ENCODE assay signal across 26 cellular contexts in genomic region chr17:62105361-62105760, GRCh38.
"Had no signal": no experiment of that assay in that cellular context is flagged by ENCODE, and none has a peak within 500 bp of the region (broad histone marks: within the 10 kb centered on the region; RNA-seq: fewer than 3 reads in every experiment).

No MANE protein-coding gene starts in this region.

- H3K9me3 Mint-ChIP-seq: activated B cell treated with CpG ODN at 0.5 μM for 24 hours; activated CD4-positive, alpha-beta T cell treated with anti-CD3 and anti-CD28 coated beads, Interleukin-2, amount 10 ng/mL, durations not matched to agents 24 days and 14 days; activated naive CD4-positive, alpha-beta T cell treated with anti-CD3 and anti-CD28 coated beads, Interleukin-2, amount 50 U/mL, for 72 hours; activated T-cell treated with anti-CD3 and anti-CD28 coated beads, Interleukin-2, amount 50 U/mL, for 4 hours had no signal

- H3K4me1 ChIP-seq: SJSA1 had no signal

- H3K4me3 Mint-ChIP-seq: activated B cell treated with CpG ODN at 0.5 μM for 24 hours; activated CD4-positive, alpha-beta T cell treated with anti-CD3 and anti-CD28 coated beads, Interleukin-2, amount 10 ng/mL, durations not matched to agents 24 days and 14 days; activated T-cell treated with anti-CD3 and anti-CD28 coated beads, Interleukin-2, amount 50 U/mL, for 4 hours; T-helper 17 cell had no signal

- DNase-seq: activated B cell treated with CpG ODN at 0.5 μM for 24 hours; activated CD4-positive, alpha-beta T cell treated with anti-CD3 and anti-CD28 coated beads for 1 hour; activated CD4-positive, alpha-beta T cell treated with anti-CD3 and anti-CD28 coated beads, Interleukin-2, amount 10 ng/mL, durations not matched to agents 24 days and 14 days; activated CD4-positive, alpha-beta T cell treated with anti-CD3 and anti-CD28 coated beads, Interleukin-2, amount 50 U/mL, for 48 hours; activated effector memory CD4-positive, alpha-beta T cell treated with anti-CD3 and anti-CD28 coated beads, Interleukin-2, amount 50 U/mL, for 16 hours; activated naive CD4-positive, alpha-beta T cell treated with Interleukin-2 at 50 U/mL for 16 hours; activated T-cell treated with anti-CD3 and anti-CD28 coated beads, Interleukin-2, amount 50 U/mL, for 4 hours; amygdala; cerebellar nuclear complex; Kasumi-1; KBM-7; NCI-H1105 treated with DMSO at 0.1 percent for 48 hours; NCI-H1436 treated with DMSO at 0.1 percent for 48 hours; NCI-H187; NCI-H2081; NCI-H2171; NCI-H2227 treated with DMSO at 0.1 percent for 48 hours; NCI-H446 treated with DMSO at 0.1 percent for 48 hours; NCI-H524 treated with DMSO at 0.1 percent for 48 hours; NCI-H774; PC-3; SHP77; T-helper 17 cell; T-helper 9 cell had no signal

- H3K36me3 ChIP-seq: SJSA1 had no signal

- H3K4me3 ChIP-seq: SJSA1 had no signal

- ATAC-seq: activated naive CD4-positive, alpha-beta T cell treated with anti-CD3 and anti-CD28 coated beads, Interleukin-2, amount 50 U/mL, for 72 hours; activated T-cell treated with anti-CD3 and anti-CD28 coated beads, Interleukin-2, amount 50 U/mL, for 4 hours; PC-3; T-helper 17 cell had no signal

- H3K4me1 Mint-ChIP-seq: activated CD4-positive, alpha-beta T cell treated with anti-CD3 and anti-CD28 coated beads, Interleukin-2, amount 10 ng/mL, durations not matched to agents 24 days and 14 days had no signal

- H3K27ac Mint-ChIP-seq: activated B cell treated with CpG ODN at 0.5 μM for 24 hours; activated CD4-positive, alpha-beta T cell treated with anti-CD3 and anti-CD28 coated beads, Interleukin-2, amount 10 ng/mL, durations not matched to agents 24 days and 14 days; activated naive CD4-positive, alpha-beta T cell treated with anti-CD3 and anti-CD28 coated beads, Interleukin-2, amount 50 U/mL, for 72 hours; T-helper 17 cell had no signal

- H3K9me3 ChIP-seq: SJSA1 had no signal

- H3K27ac ChIP-seq: SJSA1 had no signal

- H3K27me3 Mint-ChIP-seq: activated B cell treated with CpG ODN at 0.5 μM for 24 hours, T-helper 17 cell had no signal

- H3K36me3 Mint-ChIP-seq: activated naive CD4-positive, alpha-beta T cell treated with anti-CD3 and anti-CD28 coated beads, Interleukin-2, amount 50 U/mL, for 72 hours had no signal
